In the genomic region with DNA sequence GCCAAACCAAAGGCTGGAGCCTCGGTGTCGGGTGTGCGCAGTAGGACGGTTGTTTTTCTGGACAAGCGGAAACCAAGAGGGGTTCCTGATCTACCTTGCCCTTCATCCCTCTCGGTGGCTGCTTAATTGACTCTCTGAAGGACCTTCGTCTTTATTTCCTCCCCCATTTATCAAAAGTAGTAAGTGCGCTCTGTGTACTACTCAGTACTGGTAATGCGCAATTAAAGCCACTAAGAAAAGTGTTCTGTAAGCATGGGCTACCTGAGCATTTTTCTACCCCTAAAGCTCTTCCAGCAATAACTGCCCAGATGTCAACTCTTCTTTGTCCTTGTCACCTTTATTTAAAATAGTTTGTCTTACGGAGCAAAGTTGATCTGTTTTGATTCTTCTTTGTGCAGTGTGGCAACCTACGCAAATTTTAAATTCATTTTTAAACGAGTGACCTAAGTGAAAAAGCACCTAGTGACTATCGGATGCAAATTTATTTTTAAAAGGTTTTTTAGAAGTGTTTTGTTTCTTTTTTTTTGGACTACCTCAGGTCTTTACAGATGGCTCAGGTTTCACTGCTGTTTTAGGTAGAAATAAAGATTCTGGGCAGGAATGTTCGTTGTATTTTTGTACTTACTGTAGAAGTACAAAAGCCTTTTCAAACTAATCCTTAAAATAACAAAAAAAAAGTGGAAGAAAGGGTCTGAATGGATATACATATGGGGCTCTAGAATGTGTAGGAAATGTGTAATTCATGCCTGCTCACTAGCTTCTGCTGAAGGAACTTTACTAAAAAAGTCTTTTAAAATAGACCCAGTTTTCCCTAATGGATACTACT, we compare ENCODE assay signal across 7 cellular contexts. TPM values are rescaled to one million over a fixed set of nuclear protein-coding genes. Genes with fewer than 3 reads are reported as not detected.
DNase-seq lines count a peak whose midpoint lies in the region; ATAC-seq and TF ChIP-seq lines count a peak whose summit lies in the region.

No MANE protein-coding gene starts in this region.

- H3K36me3 ChIP-seq in ectodermal cell (ENCODE audit: control insufficient read depth, insufficient read depth, low read length), result no peaks in the 10 kb centered on the region

- ATAC-seq in GM19035 (IDR thresholded peaks at IDR 0.05; ENCODE audit: unreplicated experiment), result peak; percentile 0

- 12 to 14% methylated on average over 13 of the region's 14 CpGs for WGBS in ectodermal cell, 2 experiments

- peak overlapping the region; percentile 74 for H3K4me3 ChIP-seq in ectodermal cell (ENCODE audit: insufficient read depth, low read depth, low read length)

- peaks cover 57% of the 10 kb centered on the region for H3K27me3 Mint-ChIP-seq in nephron progenitor cell (ENCODE audit: low read depth, poor library complexity)

- H3K4me1 ChIP-seq in ectodermal cell (ENCODE audit: control insufficient read depth, insufficient read depth, low read length), result peaks cover 5% of the 10 kb centered on the region

- no peaks in the 10 kb centered on the region for H3K36me3 Mint-ChIP-seq in nephron progenitor cell (ENCODE audit: low read depth)

- H3K27ac ChIP-seq in ectodermal cell (ENCODE audit: insufficient read depth, low read depth, low read length, poor library complexity, severe bottlenecking), result no peak overlapping the region

- no peak for TF ChIP-seq CTCF in nephron progenitor cell (IDR thresholded peaks at IDR 0.05)

- H3K4me3 Mint-ChIP-seq in nephron progenitor cell, result peak overlapping the region; percentile 85

- H3K9me3 Mint-ChIP-seq in nephron progenitor cell, result no peaks in the 10 kb centered on the region

- H3K27me3 ChIP-seq in ectodermal cell (ENCODE audit: control insufficient read depth, insufficient read depth, low read length, poor library complexity, severe bottlenecking), result peaks cover 29% of the 10 kb centered on the region

- DNase-seq in NCI-H1105 treated with DMSO at 0.1 percent for 48 hours (lab: John Stamatoyannopoulos, UW), result peak; percentile 33
- DNase-seq in nephron progenitor cell, result no peak
- no peak for DNase-seq in NCI-H345 (lab: John Stamatoyannopoulos, UW)
- DNase-seq in SKM-1 (lab: John Stamatoyannopoulos, UW; ENCODE audit: unreplicated experiment), result no peak
- DNase-seq in Ammon's horn (ENCODE audit: low spot score), result no peak

- no peak overlapping the region for H3K27ac Mint-ChIP-seq in nephron progenitor cell

- H3K9me3 ChIP-seq in ectodermal cell (ENCODE audit: control insufficient read depth, low read length), result no peaks in the 10 kb centered on the region

- peaks cover 33% of the 10 kb centered on the region for H3K4me1 Mint-ChIP-seq in nephron progenitor cell

RNA-seq across cellular contexts. Expression of a gene that starts 2.0 kb away (rescaled TPM):
- 9.6 TPM for polyA plus RNA-seq in ectodermal cell (2013, experiment 1 of 4)
- polyA plus RNA-seq in ectodermal cell (2013, experiment 2 of 4), result 10.2 TPM
- 7.3 TPM for polyA plus RNA-seq in ectodermal cell (2013, experiment 3 of 4)
- polyA plus RNA-seq in ectodermal cell (2013, experiment 4 of 4), result 8.2 TPM
